Comparison of ENCODE assay signal across 8 cellular contexts in the genomic region with DNA sequence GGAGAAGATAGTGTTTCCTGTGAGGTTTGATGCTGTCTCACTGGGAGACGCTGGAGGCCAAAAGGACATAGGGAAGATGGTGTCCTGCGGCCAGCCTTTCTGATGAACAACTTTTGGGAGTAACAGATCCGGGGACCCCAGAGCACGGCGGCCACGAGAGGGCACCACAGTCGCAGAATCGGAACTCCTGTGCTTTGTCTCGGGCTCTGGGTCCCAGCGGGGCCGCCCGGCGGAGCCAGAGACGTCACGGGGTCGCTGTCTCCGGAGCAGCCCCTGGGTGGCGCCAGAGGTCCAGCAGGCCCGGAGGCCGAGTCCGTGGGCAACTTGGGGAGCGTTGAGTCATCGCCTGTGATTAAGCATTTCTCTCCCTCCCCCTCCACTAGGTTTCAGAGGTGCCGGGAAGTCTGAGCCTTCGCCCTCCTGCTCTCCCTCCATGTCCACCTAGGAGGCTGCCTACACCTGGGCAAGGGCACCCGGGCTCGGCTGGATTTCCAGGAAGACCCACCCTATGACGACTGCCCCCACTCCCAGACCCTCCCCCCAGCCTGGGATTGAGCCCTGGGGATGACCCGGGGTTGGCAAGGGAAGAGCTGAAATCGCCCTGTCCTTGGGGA. TPM values are rescaled to one million over a fixed set of nuclear protein-coding genes. Genes with fewer than 3 reads are reported as not detected.
A peak's percentile ranks its signal among the peaks of the same experiment; 100 is the strongest.
DNase-seq lines count a peak whose midpoint lies in the region; ATAC-seq and TF ChIP-seq lines count a peak whose summit lies in the region.

No MANE protein-coding gene starts in this region.

- H3K27me3 Mint-ChIP-seq in osteocyte (ENCODE audit: unreplicated experiment) = no peaks in the 10 kb centered on the region

- no peaks in the 10 kb centered on the region for H3F3A ChIP-seq in SK-N-SH (replicated peaks; ENCODE audit: insufficient read depth)

- no peak; a peak in 1 of 4 replicates for TF ChIP-seq EP300 in SK-N-SH (IDR thresholded peaks at IDR 0.05; ENCODE audit: borderline replicate concordance in 1 of 2, low read depth in 1 of 2, low read length in 1 of 2)

- H3K27ac ChIP-seq in SK-N-SH (ENCODE audit: low read depth in 2 of 2, low read length in 1 of 2) (peak overlapping the region; percentile 56 to 58; a peak in 3 of 4 replicates), thymus (ENCODE audit: low read depth) (peak overlapping the region; percentile 67)

- peak overlapping the region; percentile 32 for H3K4me3 Mint-ChIP-seq in osteocyte (ENCODE audit: unreplicated experiment)

- H2AFZ ChIP-seq in SK-N-SH (ENCODE audit: low read depth) = peak overlapping the region; percentile 86

- peak overlapping the region; percentile 65 for H3K9ac ChIP-seq in SK-N-SH

- no peaks in the 10 kb centered on the region for H3K9me3 ChIP-seq in SK-N-SH
- no peaks in the 10 kb centered on the region for H3K9me3 ChIP-seq in thymus (ENCODE audit: control insufficient read depth)

- no peaks in the 10 kb centered on the region for H3K27me3 ChIP-seq in SK-N-SH (ENCODE audit: insufficient read depth)
- no peaks in the 10 kb centered on the region for H3K27me3 ChIP-seq in thymus (ENCODE audit: control insufficient read depth, insufficient read depth)

- TF ChIP-seq RAD21 in SK-N-SH (IDR thresholded peaks at IDR 0.05; ENCODE audit: low read length) = peak; percentile 97

- H3K36me3 ChIP-seq in SK-N-SH (replicated peaks in 1 of 2; ENCODE audit: control insufficient read depth in 1 of 2, insufficient read depth in 2 of 2, low read length in 1 of 2) = no peaks in the 10 kb centered on the region
- H3K36me3 ChIP-seq in thymus (ENCODE audit: control insufficient read depth, insufficient read depth) = no peaks in the 10 kb centered on the region

- H3K4me1 ChIP-seq in SK-N-SH (ENCODE audit: control insufficient read depth in 1 of 2, insufficient read depth in 2 of 2, low read depth in 1 of 2, low read length in 1 of 2) (peaks cover 7 to 20% of the 10 kb centered on the region in 2 experiments; a peak in 3 of 4 replicates), thymus (ENCODE audit: control insufficient read depth, insufficient read depth, low read length) (peaks cover 49% of the 10 kb centered on the region)

- POLR2A ChIA-PET in GM10248 (lab: Yijun Ruan, JAX) (no interaction called here), SK-N-SH (lab: Yijun Ruan, JAX) (no interaction called here)

- H3K9me3 Mint-ChIP-seq in activated naive CD4-positive, alpha-beta T cell treated with anti-CD3 and anti-CD28 coated beads, Interleukin-2, amount 50 U/mL, for 72 hours = no peaks in the 10 kb centered on the region
- H3K9me3 Mint-ChIP-seq in osteocyte (ENCODE audit: unreplicated experiment) = no peaks in the 10 kb centered on the region

- H3K9me2 ChIP-seq in SK-N-SH = no peaks in the 10 kb centered on the region

- H3K4me1 Mint-ChIP-seq in osteocyte (ENCODE audit: unreplicated experiment) = peaks cover 34% of the 10 kb centered on the region

- H3K4me3 ChIP-seq in SK-N-SH (ENCODE audit: low read depth in 2 of 2, low read length in 1 of 2) = peak overlapping the region; percentile 30 to 48; a peak in 3 of 4 replicates
- peak overlapping the region; percentile 8 for H3K4me3 ChIP-seq in thymus (ENCODE audit: low read length)

- TF ChIP-seq CTCF in GM10248 (IDR thresholded peaks at IDR 0.05; ENCODE audit: control extremely low read depth, extremely low read depth, low read depth, missing control alignments) = peak; percentile 95
- peak; percentile 98 for TF ChIP-seq CTCF in SK-N-SH (IDR thresholded peaks at IDR 0.05)
- TF ChIP-seq CTCF in osteocyte (IDR thresholded peaks at IDR 0.05) = peak; percentile 100

- no peaks in the 10 kb centered on the region for H3K36me3 Mint-ChIP-seq in activated naive CD4-positive, alpha-beta T cell treated with anti-CD3 and anti-CD28 coated beads, Interleukin-2, amount 50 U/mL, for 72 hours
- no peaks in the 10 kb centered on the region for H3K36me3 Mint-ChIP-seq in osteocyte (ENCODE audit: unreplicated experiment)

- ATAC-seq in HG02588 (IDR thresholded peaks at IDR 0.05; ENCODE audit: unreplicated experiment) = peak; percentile 74
- ATAC-seq in activated naive CD4-positive, alpha-beta T cell treated with anti-CD3 and anti-CD28 coated beads, Interleukin-2, amount 50 U/mL, for 72 hours = peak; percentile 89 to 95

- no peaks in the 10 kb centered on the region for H3K79me2 ChIP-seq in SK-N-SH (ENCODE audit: insufficient read depth)

- DNase-seq in GM10248 (ENCODE audit: extremely low spot score) = peak; percentile 98
- peak; percentile 82 for DNase-seq in NCI-H1092 (lab: John Stamatoyannopoulos, UW)
- peak; percentile 98 for DNase-seq in SK-N-SH
- peak; percentile 99 to 100 for DNase-seq in activated naive CD4-positive, alpha-beta T cell treated with anti-CD3 and anti-CD28 coated beads, Interleukin-2, amount 50 U/mL, for 72 hours (ENCODE audit: low spot score in 2 of 2)
- peak; percentile 98 for DNase-seq in glomerular visceral epithelial cell (ENCODE audit: extremely low spot score)
- DNase-seq in osteocyte (ENCODE audit: extremely low spot score, unreplicated experiment) = peak; percentile 99

- peak overlapping the region; percentile 77 for H3K4me2 ChIP-seq in SK-N-SH

- peak overlapping the region; percentile 72 to 88 for H3K27ac Mint-ChIP-seq in activated naive CD4-positive, alpha-beta T cell treated with anti-CD3 and anti-CD28 coated beads, Interleukin-2, amount 50 U/mL, for 72 hours
- peak overlapping the region; percentile 93 for H3K27ac Mint-ChIP-seq in osteocyte (ENCODE audit: unreplicated experiment)

- WGBS in SK-N-SH (ENCODE audit: low lambda C conversion rate) = 8% methylated on average over 12 of the region's 30 CpGs
- whole genome bisulfite sequencing in thymus = 2% methylated on average over 30 of the region's 30 CpGs

- H4K20me1 ChIP-seq in SK-N-SH (ENCODE audit: insufficient read depth) = no peaks in the 10 kb centered on the region

- CTCF ChIA-PET in GM10248 (lab: Yijun Ruan, JAX) (interaction anchor here (0.6 to 4.9 kb wide), 34 partner anchors 9 to 439 kb away, joined by 3 to 84 read pairs (median 4); a partner anchor contains a TSS), SK-N-SH (lab: Yijun Ruan, JAX) (interaction anchor here (0.6 to 13.8 kb wide), 53 partner anchors 9 to 259 kb away, joined by 3 to 146 read pairs (median 5); a partner anchor contains a TSS)

TF ChIP-seq in SK-N-SH, 30 proteins besides CTCF, POLR2A, EP300 and RAD21 (continues in another document):
- TF ChIP-seq TCF12 (IDR thresholded peaks at IDR 0.05) = peak; percentile 56; the same call in 1 of the 2 replicates
- TF ChIP-seq NFIC (IDR thresholded peaks at IDR 0.05; ENCODE audit: borderline replicate concordance) = no peak
- TF ChIP-seq, protein P1, sequence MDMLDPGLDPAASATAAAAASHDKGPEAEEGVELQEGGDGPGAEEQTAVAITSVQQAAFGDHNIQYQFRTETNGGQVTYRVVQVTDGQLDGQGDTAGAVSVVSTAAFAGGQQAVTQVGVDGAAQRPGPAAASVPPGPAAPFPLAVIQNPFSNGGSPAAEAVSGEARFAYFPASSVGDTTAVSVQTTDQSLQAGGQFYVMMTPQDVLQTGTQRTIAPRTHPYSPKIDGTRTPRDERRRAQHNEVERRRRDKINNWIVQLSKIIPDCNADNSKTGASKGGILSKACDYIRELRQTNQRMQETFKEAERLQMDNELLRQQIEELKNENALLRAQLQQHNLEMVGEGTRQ (IDR thresholded peaks at IDR 0.05; ENCODE audit: borderline replicate concordance, low read depth, low read length) = no peak
- peak; percentile 74 for TF ChIP-seq SIN3A (IDR thresholded peaks at IDR 0.05; ENCODE audit: borderline replicate concordance, low read depth, low read length)
- no peak for TF ChIP-seq EZH2phosphoT487 (IDR thresholded peaks at IDR 0.05; ENCODE audit: borderline replicate concordance, low read depth)
- TF ChIP-seq GATA2 (CRISPR knock-in tag; IDR thresholded peaks at IDR 0.05) = no peak
- TF ChIP-seq, protein P2, sequence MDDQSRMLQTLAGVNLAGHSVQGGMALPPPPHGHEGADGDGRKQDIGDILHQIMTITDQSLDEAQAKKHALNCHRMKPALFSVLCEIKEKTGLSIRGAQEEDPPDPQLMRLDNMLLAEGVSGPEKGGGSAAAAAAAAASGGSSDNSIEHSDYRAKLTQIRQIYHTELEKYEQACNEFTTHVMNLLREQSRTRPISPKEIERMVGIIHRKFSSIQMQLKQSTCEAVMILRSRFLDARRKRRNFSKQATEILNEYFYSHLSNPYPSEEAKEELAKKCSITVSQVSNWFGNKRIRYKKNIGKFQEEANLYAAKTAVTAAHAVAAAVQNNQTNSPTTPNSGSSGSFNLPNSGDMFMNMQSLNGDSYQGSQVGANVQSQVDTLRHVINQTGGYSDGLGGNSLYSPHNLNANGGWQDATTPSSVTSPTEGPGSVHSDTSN (IDR thresholded peaks at IDR 0.05) = peak; percentile 40
- peak; percentile 79; the same call in 1 of the 2 replicates for TF ChIP-seq JUND (IDR thresholded peaks at IDR 0.05)
- peak; percentile 44; the same call in 1 of the 2 replicates for TF ChIP-seq MXI1 (IDR thresholded peaks at IDR 0.05; ENCODE audit: low read depth, low read length)

RNA-seq across cellular contexts. Expression of a gene that starts 3.2 kb away (rescaled TPM):
- polyA plus RNA-seq in SK-N-SH (2012; rRNA removed) = 0.53 and 0.57 TPM in 2 replicates
- polyA plus RNA-seq in SK-N-SH (2012; cell fraction: cytosol; rRNA removed) = 0.63 and 0.71 TPM in 2 replicates
- polyA plus RNA-seq in SK-N-SH (2012; cell fraction: nucleus; rRNA removed) = 1.7 and 4.4 TPM in 2 replicates
- under 1 TPM; 0.88 to 0.98 TPM for total RNA-seq in activated naive CD4-positive, alpha-beta T cell treated with anti-CD3 and anti-CD28 coated beads, Interleukin-2, amount 50 U/mL, for 72 hours
- total RNA-seq in osteocyte = 1.1 and 3.5 TPM in 2 replicates
- 2.6 TPM for polyA plus RNA-seq in thymus

RNA-seq across cellular contexts. Expression of a gene that starts 25.8 kb away (rescaled TPM):
- polyA plus RNA-seq in SK-N-SH (2012; rRNA removed) (1.5 and 1.8 TPM in 2 replicates), thymus (2.0 TPM)
- 0.51 and 0.89 TPM in 2 replicates for polyA plus RNA-seq in SK-N-SH (2012; cell fraction: cytosol; rRNA removed)
- 5.1 and 5.3 TPM in 2 replicates for polyA plus RNA-seq in SK-N-SH (2012; cell fraction: nucleus; rRNA removed)
- total RNA-seq in activated naive CD4-positive, alpha-beta T cell treated with anti-CD3 and anti-CD28 coated beads, Interleukin-2, amount 50 U/mL, for 72 hours = 10 to 100 TPM in 1 of 2 donors, 1 to 10 TPM in 1; 5.1 to 10.5 TPM
- total RNA-seq in osteocyte = 3.7 and 4.1 TPM in 2 replicates

RNA-seq across cellular contexts. Expression of a gene that starts 25.8 kb away (rescaled TPM):
- 18.7 and 24.2 TPM in 2 replicates for polyA plus RNA-seq in SK-N-SH (2012; rRNA removed)
- 8.1 and 13.2 TPM in 2 replicates for polyA plus RNA-seq in SK-N-SH (2012; cell fraction: cytosol; rRNA removed)
- 97.6 and 109 TPM in 2 replicates for polyA plus RNA-seq in SK-N-SH (2012; cell fraction: nucleus; rRNA removed)
- 10 to 100 TPM; 29.4 to 57.9 TPM for total RNA-seq in activated naive CD4-positive, alpha-beta T cell treated with anti-CD3 and anti-CD28 coated beads, Interleukin-2, amount 50 U/mL, for 72 hours
- total RNA-seq in osteocyte = 44.3 and 51.3 TPM in 2 replicates
- polyA plus RNA-seq in thymus = 26.7 TPM

RNA-seq across cellular contexts. Expression of a gene that starts 58.1 kb away (rescaled TPM):
- polyA plus RNA-seq in SK-N-SH (2012; rRNA removed) (4.2 and 7.5 TPM in 2 replicates), thymus (0.94 TPM)
- polyA plus RNA-seq in SK-N-SH (2012; cell fraction: cytosol; rRNA removed) = 5.1 and 7.2 TPM in 2 replicates
- polyA plus RNA-seq in SK-N-SH (2012; cell fraction: nucleus; rRNA removed) = 11.8 and 14.5 TPM in 2 replicates
- total RNA-seq in activated naive CD4-positive, alpha-beta T cell treated with anti-CD3 and anti-CD28 coated beads, Interleukin-2, amount 50 U/mL, for 72 hours = under 1 TPM in 1 of 2 donors, not detected in 1; 0.34 TPM
- total RNA-seq in osteocyte = 2.3 and 2.4 TPM in 2 replicates

Comparison
In these comparisons a context has a peak if more than half of its experiments do, and no peak if none do; other contexts are left out.
1. Peak in every context shown above with its lines: DNase-seq, ATAC-seq, H3K4me3 ChIP-seq and H3K27ac ChIP-seq.